In genomic region chr10:68231916-68232315, GRCh38 we compare ENCODE assay signal across 8 cellular contexts. TPM values are rescaled to one million over a fixed set of nuclear protein-coding genes. Genes with fewer than 3 reads are reported as not detected.
DNase-seq lines count a peak whose midpoint lies in the region; ATAC-seq lines count a peak whose summit lies in the region.

ATOH7 (minus strand) TSS chr10:68232113; CDS start chr10:68231677, 436 bp downstream.

- peak within 1 kb of the TSS; percentile 67 for H3K27ac ChIP-seq in caudate nucleus (ENCODE audit: low read depth, low read length)
- H3K27ac ChIP-seq in aorta (ENCODE audit: low read depth in 1 of 2, low read length in 2 of 2): no peak within 1 kb of the TSS

- peaks cover 8% of the 10 kb centered on the region for H3K4me1 Mint-ChIP-seq in stimulated activated naive CD8-positive, alpha-beta T cell treated with anti-CD3 and anti-CD28 coated beads, Interleukin-15, Interleukin-2, amounts not matched to agents 100 ng/mL and 50 ng/mL, for 24 hours (ENCODE audit: low read depth)

- H3K27me3 Mint-ChIP-seq in stimulated activated naive CD8-positive, alpha-beta T cell treated with anti-CD3 and anti-CD28 coated beads, Interleukin-15, Interleukin-2, amounts not matched to agents 100 ng/mL and 50 ng/mL, for 24 hours: peaks cover 42% of the 10 kb centered on the region

- no peaks in the 10 kb centered on the region for H3K36me3 Mint-ChIP-seq in stimulated activated naive CD8-positive, alpha-beta T cell treated with anti-CD3 and anti-CD28 coated beads, Interleukin-15, Interleukin-2, amounts not matched to agents 100 ng/mL and 50 ng/mL, for 24 hours (ENCODE audit: low read depth)

- WGBS in aorta, 2 donors: 13 to 18% methylated on average over 11 of the region's 11 CpGs

- H3K9me3 Mint-ChIP-seq in stimulated activated naive CD8-positive, alpha-beta T cell treated with anti-CD3 and anti-CD28 coated beads, Interleukin-15, Interleukin-2, amounts not matched to agents 100 ng/mL and 50 ng/mL, for 24 hours: no peaks in the 10 kb centered on the region

- intact Hi-C loops in aorta (cut with DNase I): no loop called here

- ATAC-seq in stimulated activated naive CD8-positive, alpha-beta T cell treated with anti-CD3 and anti-CD28 coated beads, Interleukin-15, Interleukin-2, amounts not matched to agents 100 U/mL and 50 U/mL, for 24 hours: no peak
- no peak for ATAC-seq in aorta (ENCODE audit: low FRiP score)
- no peak for ATAC-seq in GM21737 (IDR thresholded peaks at IDR 0.05; ENCODE audit: unreplicated experiment)
- ATAC-seq in HG03159 (IDR thresholded peaks at IDR 0.05; ENCODE audit: unreplicated experiment): no peak

- DNase-seq in stimulated activated naive CD8-positive, alpha-beta T cell treated with anti-CD3 and anti-CD28 coated beads, Interleukin-15, Interleukin-2, amounts not matched to agents 100 U/mL and 50 U/mL, for 24 hours: no peak
- DNase-seq in caudate nucleus (lab: John Stamatoyannopoulos, UW): peak in 42 of 61 donors; percentile 3 to 64 (median 29)
- no peak for DNase-seq in aorta
- DNase-seq in NCI-H345 (lab: John Stamatoyannopoulos, UW): no peak

- H3K4me3 ChIP-seq in mononuclear cell (ENCODE audit: low read length): peak within 1 kb of the TSS; percentile 32
- H3K4me3 ChIP-seq in aorta (ENCODE audit: low read length in 2 of 2): peak within 1 kb of the TSS; percentile 11 to 95

- no peaks in the 10 kb centered on the region for H3K36me3 ChIP-seq in aorta (ENCODE audit: control insufficient read depth in 1 of 2, insufficient read depth in 2 of 2, low read length in 1 of 2)

- H3K9me3 ChIP-seq in mononuclear cell (ENCODE audit: low read depth, low read length): no peaks in the 10 kb centered on the region
- H3K9me3 ChIP-seq in aorta (ENCODE audit: control insufficient read depth, low read length): no peaks in the 10 kb centered on the region

- peaks cover 43% of the 10 kb centered on the region for H3K27me3 ChIP-seq in mononuclear cell (ENCODE audit: insufficient read depth, low read length)
- H3K27me3 ChIP-seq in aorta (ENCODE audit: control insufficient read depth in 1 of 2, insufficient read depth in 2 of 2, low read length in 1 of 2): no peaks in the 10 kb centered on the region

- no peak within 1 kb of the TSS for H3K27ac Mint-ChIP-seq in stimulated activated naive CD8-positive, alpha-beta T cell treated with anti-CD3 and anti-CD28 coated beads, Interleukin-15, Interleukin-2, amounts not matched to agents 100 ng/mL and 50 ng/mL, for 24 hours

- H3K4me3 Mint-ChIP-seq in stimulated activated naive CD8-positive, alpha-beta T cell treated with anti-CD3 and anti-CD28 coated beads, Interleukin-15, Interleukin-2, amounts not matched to agents 100 ng/mL and 50 ng/mL, for 24 hours: peak within 1 kb of the TSS; percentile 74

- H3K4me1 ChIP-seq in mononuclear cell (ENCODE audit: insufficient read depth, low read length) (peaks cover 13% of the 10 kb centered on the region), aorta (ENCODE audit: control insufficient read depth in 1 of 2, insufficient read depth in 2 of 2, low read length in 2 of 2) (peaks cover 0 to 2% of the 10 kb centered on the region in 2 donors)

RNA-seq across cellular contexts. Expression of gene ATOH7, which starts in this region (rescaled TPM):
- total RNA-seq in mononuclear cell: not detected
- under 1 TPM in 1 of 2 donors, not detected in 1; 0.23 TPM for total RNA-seq in aorta
- polyA plus RNA-seq in aorta: not detected

Comparison
In these comparisons a context has a peak if more than half of its experiments do, and no peak if none do; other contexts are left out.
1. DNase-seq: peak in caudate nucleus (42 of 61); none in stimulated activated naive CD8-positive, alpha-beta T cell treated with anti-CD3 and anti-CD28 coated beads, Interleukin-15, Interleukin-2, amounts not matched to agents 100 U/mL and 50 U/mL, for 24 hours (single experiment), aorta (0 of 2) and NCI-H345 (single experiment).